ENCODE assay signal across 10 cellular contexts in genomic region chrX:150581093-150581775, GRCh38. TPM values are rescaled to one million over a fixed set of nuclear protein-coding genes. Genes with fewer than 3 reads are reported as not detected.
A peak's percentile ranks its signal among the peaks of the same experiment; 100 is the strongest.
DNase-seq lines count a peak whose midpoint lies in the region; ATAC-seq, FAIRE-seq and TF ChIP-seq lines count a peak whose summit lies in the region.
"Had no signal": no experiment of that assay in that cellular context is flagged by ENCODE, and none has a peak within 500 bp of the region (broad histone marks: within the 10 kb centered on the region; RNA-seq: fewer than 3 reads in every experiment).

No MANE protein-coding gene starts in this region.

- H3K36me3 ChIP-seq in pancreas = no peaks in the 10 kb centered on the region

- FAIRE-seq in RCC 7860 (lab: Jason Lieb, UNC) (peak; percentile 89), pancreas (lab: Jason Lieb, UNC) (no peak)

- no peak overlapping the region for H3K4me3 ChIP-seq in pancreas

- ATAC-seq in pancreas (no peak), Right ventricle myocardium inferior (no peak)

- peak overlapping the region in 1 of 4 donors; percentile 8 for H3K27ac ChIP-seq in pancreas

- no peaks in the 10 kb centered on the region for H3K4me1 ChIP-seq in pancreas

- no peaks in the 10 kb centered on the region for H3K9me3 ChIP-seq in pancreas

- TF ChIP-seq CTCF in pancreas (IDR thresholded peaks at IDR 0.05) = no peak

- intact Hi-C loops in pancreas (cut with DNase I) (no loop called here), Right ventricle myocardium inferior (cut with DNase I) (no loop called here)

- WGBS in pancreas, 2 donors = 57 to 78% methylated on average over 4 of the region's 4 CpGs

- peaks cover 0 to 6% (median 0%) of the 10 kb centered on the region in 4 donors for H3K27me3 ChIP-seq in pancreas

- peak; percentile 86 for DNase-seq in EH (ENCODE audit: low read depth)
- DNase-seq in RCC 7860 (ENCODE audit: low spot score) = peak; percentile 62
- peak; percentile 66 for DNase-seq in dedifferentiated amniotic fluid mesenchymal stem cell (ENCODE audit: extremely low spot score)
- peak; percentile 44 for DNase-seq in non-pigmented ciliary epithelial cell (ENCODE audit: low read depth)
- no peak for DNase-seq in effector CD8-positive, alpha-beta T cell (lab: John Stamatoyannopoulos, UW)
- DNase-seq in pancreas = no peak
- DNase-seq in NCI-H69 (lab: John Stamatoyannopoulos, UW) = no peak
- DNase-seq in Right ventricle myocardium inferior (ENCODE audit: missing footprints) = no peak
- DNase-seq: activated gamma-delta T cell treated with Interleukin-2 at 50 U/mL for 16 hours, NCI-H524 had no signal

RNA-seq across cellular contexts. Expression of gene MTM1, which starts 12.8 kb away (rescaled TPM):
- total RNA-seq in pancreas (10 to 100 TPM in 1 of 6 donors, 1 to 10 TPM in 5; 3.3 to 10.2 (median 4.9) TPM), Right ventricle myocardium inferior (8.8 TPM)
- 1 to 10 TPM; 1.1 to 3.6 TPM for polyA plus RNA-seq in pancreas

Comparison
In these comparisons a context has a peak if more than half of its experiments do, and no peak if none do; other contexts are left out.
1. DNase-seq: peak in EH (single experiment), RCC 7860 (single experiment), dedifferentiated amniotic fluid mesenchymal stem cell (single experiment) and non-pigmented ciliary epithelial cell (single experiment); none in effector CD8-positive, alpha-beta T cell (single experiment), pancreas (0 of 6), NCI-H69 (single experiment) and Right ventricle myocardium inferior (single experiment).